In genomic region chr12:6646276-6647082, GRCh38 we compare ENCODE assay signal across 8 cellular contexts. TPM values are rescaled to one million over a fixed set of nuclear protein-coding genes. Genes with fewer than 3 reads are reported as not detected.
DNase-seq lines count a peak whose midpoint lies in the region; ATAC-seq and TF ChIP-seq lines count a peak whose summit lies in the region.

No MANE protein-coding gene starts in this region.

- no peak for ATAC-seq in stimulated activated naive CD8-positive, alpha-beta T cell treated with anti-CD3 and anti-CD28 coated beads, Interleukin-15, amount 100 ng/mL, for 72 hours
- ATAC-seq in HG03469 (IDR thresholded peaks at IDR 0.05; ENCODE audit: unreplicated experiment) (no peak), HG03175 (IDR thresholded peaks at IDR 0.05; ENCODE audit: unreplicated experiment) (no peak), GM21737 (IDR thresholded peaks at IDR 0.05; ENCODE audit: unreplicated experiment) (no peak)

- peaks cover 11% of the 10 kb centered on the region for H3K27me3 Mint-ChIP-seq in brain
- no peaks in the 10 kb centered on the region for H3K27me3 Mint-ChIP-seq in stimulated activated naive CD8-positive, alpha-beta T cell treated with anti-CD3 and anti-CD28 coated beads, Interleukin-15, amount 100 ng/mL, for 72 hours

- H3K27ac Mint-ChIP-seq in brain: peak overlapping the region in 3 of 5 experiments; percentile 66 to 81 (median 70)
- H3K27ac Mint-ChIP-seq in stimulated activated naive CD8-positive, alpha-beta T cell treated with anti-CD3 and anti-CD28 coated beads, Interleukin-15, amount 100 ng/mL, for 72 hours: peak overlapping the region; percentile 86 to 92

- peaks cover 16% of the 10 kb centered on the region for H3K4me1 Mint-ChIP-seq in brain
- H3K4me1 Mint-ChIP-seq in stimulated activated naive CD8-positive, alpha-beta T cell treated with anti-CD3 and anti-CD28 coated beads, Interleukin-15, amount 100 ng/mL, for 72 hours: peaks cover 17% of the 10 kb centered on the region

- peak overlapping the region in 4 of 5 experiments; percentile 62 to 84 (median 80) for H3K4me3 Mint-ChIP-seq in brain
- peak overlapping the region; percentile 81 to 91 for H3K4me3 Mint-ChIP-seq in stimulated activated naive CD8-positive, alpha-beta T cell treated with anti-CD3 and anti-CD28 coated beads, Interleukin-15, amount 100 ng/mL, for 72 hours

- peaks cover 0 to 3% (median 0%) of the 10 kb centered on the region in 5 experiments for H3K9me3 Mint-ChIP-seq in brain
- H3K9me3 Mint-ChIP-seq in stimulated activated naive CD8-positive, alpha-beta T cell treated with anti-CD3 and anti-CD28 coated beads, Interleukin-15, amount 100 ng/mL, for 72 hours: peaks cover 13 to 20% of the 10 kb centered on the region in 2 donors

- H3K27ac ChIP-seq in layer of hippocampus (ENCODE audit: low read depth, low read length): peak overlapping the region; percentile 73

- peaks cover 34% of the 10 kb centered on the region for H3K36me3 Mint-ChIP-seq in brain

- no peak for TF ChIP-seq CTCF in brain (conservative IDR thresholded peaks at IDR 0.05)

- DNase-seq in NCI-H2227 (lab: John Stamatoyannopoulos, UW; ENCODE audit: unreplicated experiment) (peak; percentile 12), NCI-H2227 treated with DMSO at 0.1 percent for 48 hours (lab: John Stamatoyannopoulos, UW) (no peak)
- no peak for DNase-seq in stimulated activated naive CD8-positive, alpha-beta T cell treated with anti-CD3 and anti-CD28 coated beads, Interleukin-15, amount 100 ng/mL, for 72 hours

- no peaks in the 10 kb centered on the region for H3K27me3 ChIP-seq in layer of hippocampus (ENCODE audit: control insufficient read depth, insufficient read depth, low read length)

RNA-seq across cellular contexts. Expression of gene ACRBP, which starts 0.8 kb away (rescaled TPM):
- 1.4 TPM for polyA plus RNA-seq in brain (ENCODE audit: insufficient read depth, low read depth, low replicate concordance)

RNA-seq across cellular contexts. Expression of gene LPAR5, which starts 10.7 kb away (rescaled TPM):
- 2.0 TPM for polyA plus RNA-seq in brain (ENCODE audit: insufficient read depth, low read depth, low replicate concordance)

RNA-seq across cellular contexts. Expression of gene ING4, which starts 16.4 kb away (rescaled TPM):
- 117 TPM for polyA plus RNA-seq in brain (ENCODE audit: insufficient read depth, low read depth, low replicate concordance)

RNA-seq across cellular contexts. Expression of gene CHD4, which starts 39.3 kb away (rescaled TPM):
- polyA plus RNA-seq in brain (ENCODE audit: insufficient read depth, low read depth, low replicate concordance): 203 TPM

RNA-seq across cellular contexts. Expression of gene ZNF384, which starts 42.7 kb away (rescaled TPM):
- polyA plus RNA-seq in brain (ENCODE audit: insufficient read depth, low read depth, low replicate concordance): 44.3 TPM
